In the genomic region with DNA sequence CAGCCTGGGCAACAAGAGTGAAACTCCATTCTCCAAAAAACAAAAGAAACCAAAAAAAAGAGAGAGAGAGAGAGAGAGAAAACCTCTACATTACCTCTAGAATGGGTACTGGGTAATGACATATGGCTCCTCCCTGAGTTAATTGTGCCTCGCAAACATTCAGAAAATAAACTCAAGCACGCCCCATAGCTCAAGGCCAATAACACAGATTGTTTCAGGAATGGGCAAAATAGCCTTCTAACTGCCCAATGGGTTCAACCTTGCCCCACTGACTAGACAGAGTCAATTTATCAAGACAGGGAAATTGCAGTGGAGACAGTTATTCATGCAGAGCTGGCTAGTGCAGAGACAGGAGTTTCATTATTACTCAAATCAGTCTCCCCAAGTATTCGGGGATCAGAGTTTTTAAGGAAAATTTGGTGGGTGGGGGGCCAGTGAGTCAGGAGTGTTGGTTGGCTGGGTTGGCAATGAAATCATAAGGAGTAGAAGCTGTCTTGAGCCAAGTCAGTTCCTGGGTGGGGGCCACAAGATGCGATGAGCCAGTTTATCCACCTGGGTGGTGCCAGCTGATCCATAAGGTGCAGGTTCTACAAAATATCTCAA, we compare ENCODE assay signal across 18 cellular contexts. TPM values are rescaled to one million over a fixed set of nuclear protein-coding genes. Genes with fewer than 3 reads are reported as not detected.
DNase-seq lines count a peak whose midpoint lies in the region; ATAC-seq and TF ChIP-seq lines count a peak whose summit lies in the region.
"Had no signal": no experiment of that assay in that cellular context is flagged by ENCODE, and none has a peak within 500 bp of the region (broad histone marks: within the 10 kb centered on the region; RNA-seq: fewer than 3 reads in every experiment).

No MANE protein-coding gene starts in this region.

- no peaks in the 10 kb centered on the region for H3K9me3 Mint-ChIP-seq in activated T-cell treated with anti-CD3 and anti-CD28 coated beads, Interleukin-2, amount 50 U/mL, for 4 hours
- H3K9me3 Mint-ChIP-seq: CD4-positive, alpha-beta T cell; stimulated activated effector memory CD8-positive, alpha-beta T cell treated with anti-CD3 and anti-CD28 coated beads, Interleukin-12 subunit alpha, Interleukin-12 subunit beta, amount 100 ng/mL, for 72 hours had no signal

- H3K27ac ChIP-seq in Peyer's patch: no peak overlapping the region
- H3K27ac ChIP-seq: tibial artery had no signal

- H3K4me3 Mint-ChIP-seq in activated T-cell treated with anti-CD3 and anti-CD28 coated beads, Interleukin-2, amount 50 U/mL, for 4 hours: peak overlapping the region; percentile 9
- H3K4me3 Mint-ChIP-seq: CD4-positive, alpha-beta T cell; stimulated activated effector memory CD8-positive, alpha-beta T cell treated with anti-CD3 and anti-CD28 coated beads, Interleukin-12 subunit alpha, Interleukin-12 subunit beta, amount 100 ng/mL, for 72 hours had no signal

- H3K4me1 Mint-ChIP-seq in activated T-cell treated with anti-CD3 and anti-CD28 coated beads, Interleukin-2, amount 50 U/mL, for 4 hours (ENCODE audit: low read depth): peaks cover 54% of the 10 kb centered on the region

- H3K4me1 ChIP-seq in Peyer's patch: peaks cover 0 to 3% (median under 1%) of the 10 kb centered on the region in 4 donors
- H3K4me1 ChIP-seq: tibial artery had no signal

- no peak for TF ChIP-seq CTCF in Peyer's patch (IDR thresholded peaks at IDR 0.05)

- no peak overlapping the region for H3K4me3 ChIP-seq in Peyer's patch
- H3K4me3 ChIP-seq: tibial artery had no signal

- DNase-seq in stimulated activated naive CD4-positive, alpha-beta T cell treated with Interleukin-2 at 50 U/mL for 16 hours (lab: John Stamatoyannopoulos, UW): peak; percentile 8
- DNase-seq in stimulated activated naive CD4-positive, alpha-beta T cell (lab: John Stamatoyannopoulos, UW): no peak
- no peak for DNase-seq in activated T-cell treated with anti-CD3 and anti-CD28 coated beads, Interleukin-2, amount 50 U/mL, for 4 hours
- DNase-seq in stimulated activated CD4-positive, alpha-beta T cell treated with anti-CD3 and anti-CD28 coated beads, Interleukin-1b, Interleukin-23, amount 100 ng/mL, for 48 hours: peak; percentile 45
- DNase-seq in NCI-H2029 treated with DMSO at 0.1 percent for 48 hours (lab: John Stamatoyannopoulos, UW): no peak
- no peak for DNase-seq in HuH-7.5 (ENCODE audit: low spot score)
- DNase-seq in Peyer's patch: no peak
- DNase-seq: CD4-positive, alpha-beta T cell; DMS153; effector CD8-positive, alpha-beta T cell; foreskin melanocyte; Kasumi-1; NCI-H1048; NCI-H2029; tibial artery had no signal

- H3K36me3 Mint-ChIP-seq in activated T-cell treated with anti-CD3 and anti-CD28 coated beads, Interleukin-2, amount 50 U/mL, for 4 hours (ENCODE audit: insufficient read depth): peaks cover 3% of the 10 kb centered on the region

- ATAC-seq in activated T-cell treated with anti-CD3 and anti-CD28 coated beads, Interleukin-2, amount 50 U/mL, for 4 hours: peak; percentile 39 to 48
- ATAC-seq: stimulated activated effector memory CD8-positive, alpha-beta T cell treated with anti-CD3 and anti-CD28 coated beads, Interleukin-12 subunit alpha, Interleukin-12 subunit beta, amount 100 ng/mL, for 72 hours had no signal

- H3K36me3 ChIP-seq in Peyer's patch: no peaks in the 10 kb centered on the region
- H3K36me3 ChIP-seq: tibial artery had no signal

- TF ChIP-seq POLR2A in Peyer's patch (IDR thresholded peaks at IDR 0.05): no peak

- no peaks in the 10 kb centered on the region for H3K27me3 ChIP-seq in Peyer's patch
- H3K27me3 ChIP-seq: tibial artery had no signal

- H3K9me3 ChIP-seq in Peyer's patch: no peaks in the 10 kb centered on the region
- H3K9me3 ChIP-seq: tibial artery had no signal

- peaks cover 2% of the 10 kb centered on the region for H3K27me3 Mint-ChIP-seq in activated T-cell treated with anti-CD3 and anti-CD28 coated beads, Interleukin-2, amount 50 U/mL, for 4 hours (ENCODE audit: low read depth)
- H3K27me3 Mint-ChIP-seq: CD4-positive, alpha-beta T cell had no signal

RNA-seq across cellular contexts. Expression of a gene that starts 25.1 kb away (rescaled TPM):
- total RNA-seq in activated T-cell treated with anti-CD3 and anti-CD28 coated beads, Interleukin-2, amount 50 U/mL, for 4 hours: 1 to 10 TPM; 8.6 to 8.9 (median 8.8) TPM
- 10 to 100 TPM in 3 of 4 donors, 1 to 10 TPM in 1; 5.0 to 26.3 (median 13.8) TPM for total RNA-seq in Peyer's patch

RNA-seq across cellular contexts. Expression of a gene that starts 25.2 kb away (rescaled TPM):
- total RNA-seq in activated T-cell treated with anti-CD3 and anti-CD28 coated beads, Interleukin-2, amount 50 U/mL, for 4 hours: under 1 TPM; 0.32 to 0.33 (median 0.33) TPM
- 10 to 100 TPM in 2 of 4 donors, 1 to 10 TPM in 1, not detected in 1; 9.8 to 22.2 (median 11.7) TPM for total RNA-seq in Peyer's patch
- total RNA-seq: CD4-positive, alpha-beta T cell; HT1080; lung microvascular endothelial cell had no signal

Comparison
In these comparisons a context has a peak if more than half of its experiments do, and no peak if none do; other contexts are left out.
1. DNase-seq: peak in stimulated activated naive CD4-positive, alpha-beta T cell treated with Interleukin-2 at 50 U/mL for 16 hours (single experiment) and stimulated activated CD4-positive, alpha-beta T cell treated with anti-CD3 and anti-CD28 coated beads, Interleukin-1b, Interleukin-23, amount 100 ng/mL, for 48 hours (single experiment); none in stimulated activated naive CD4-positive, alpha-beta T cell (0 of 6), activated T-cell treated with anti-CD3 and anti-CD28 coated beads, Interleukin-2, amount 50 U/mL, for 4 hours (single experiment), NCI-H2029 treated with DMSO at 0.1 percent for 48 hours (single experiment), HuH-7.5 (single experiment) and Peyer's patch (0 of 3).